In genomic region chr3:132038198-132038825, GRCh38 we compare ENCODE assay signal across 7 cellular contexts. TPM values are rescaled to one million over a fixed set of nuclear protein-coding genes. Genes with fewer than 3 reads are reported as not detected.
A peak's percentile ranks its signal among the peaks of the same experiment; 100 is the strongest.
DNase-seq lines count a peak whose midpoint lies in the region; FAIRE-seq and TF ChIP-seq lines count a peak whose summit lies in the region.

No MANE protein-coding gene starts in this region.

- no peaks in the 10 kb centered on the region for H3K9me3 ChIP-seq in neural cell (ENCODE audit: low read length)

- no peaks in the 10 kb centered on the region for H3F3A ChIP-seq in neural cell (ENCODE audit: insufficient read depth, low read length, poor library complexity, severe bottlenecking)

- H4K20me1 ChIP-seq in neural cell (ENCODE audit: insufficient read depth): no peaks in the 10 kb centered on the region

- H2AFZ ChIP-seq in neural cell (ENCODE audit: low read depth, low read length): no peak overlapping the region

- H3K36me3 ChIP-seq in neural cell (ENCODE audit: insufficient read depth, low read length): no peaks in the 10 kb centered on the region

- no peak overlapping the region for H3K4me2 ChIP-seq in neural cell (ENCODE audit: low read length)

- DNase-seq in NCI-H1436 treated with DMSO at 0.1 percent for 48 hours (lab: John Stamatoyannopoulos, UW) (peak; percentile 36), astrocyte of the spinal cord (ENCODE audit: low read depth, low spot score) (peak; percentile 44), medulla oblongata (ENCODE audit: extremely low spot score) (no peak), GM19239 (ENCODE audit: insufficient read length, low spot score) (no peak), SKM-1 (lab: John Stamatoyannopoulos, UW; ENCODE audit: unreplicated experiment) (no peak)

- H3K4me3 ChIP-seq in GM12875 (ENCODE audit: low read depth, low read length): no peak overlapping the region
- H3K4me3 ChIP-seq in astrocyte of the spinal cord (ENCODE audit: low read depth, low read length): no peak overlapping the region
- H3K4me3 ChIP-seq in neural cell (ENCODE audit: low read length): no peak overlapping the region

- H3K79me2 ChIP-seq in neural cell (replicated peaks; ENCODE audit: insufficient read depth, low read length): no peaks in the 10 kb centered on the region

- in situ Hi-C loops in astrocyte of the spinal cord (cut with HindIII; ENCODE audit: low sequenced_read_pairs): no loop called here

- H3K27me3 ChIP-seq in neural cell (ENCODE audit: insufficient read depth, low read depth, low read length): peaks cover 44% of the 10 kb centered on the region

- TF ChIP-seq CTCF in GM12875 (IDR thresholded peaks at IDR 0.05; ENCODE audit: borderline replicate concordance, insufficient read depth, low read depth, low read length): peak; percentile 47; the same call in 1 of the 2 replicates
- TF ChIP-seq CTCF in astrocyte of the spinal cord (IDR thresholded peaks at IDR 0.05; ENCODE audit: low read depth, low read length): peak; percentile 75
- TF ChIP-seq CTCF in neural cell (IDR thresholded peaks at IDR 0.05; ENCODE audit: poor library complexity, severe bottlenecking): peak; percentile 88

- FAIRE-seq in GM19239 (lab: Jason Lieb, UNC): no peak

- H3K9me2 ChIP-seq in neural cell (ENCODE audit: insufficient read depth, low read length): no peaks in the 10 kb centered on the region

- no peak overlapping the region for H3K9ac ChIP-seq in neural cell (ENCODE audit: low read length)

- no peak overlapping the region for H3K27ac ChIP-seq in neural cell (ENCODE audit: low read length)

- no peak for TF ChIP-seq EP300 in neural cell (conservative IDR thresholded peaks at IDR 0.05; ENCODE audit: poor library complexity, severe bottlenecking)

- peak; percentile 83 for TF ChIP-seq RAD21 in neural cell (conservative IDR thresholded peaks at IDR 0.05)

TF ChIP-seq in neural cell, 6 proteins besides CTCF, POLR2A, EP300 and RAD21:
- TF ChIP-seq REST (IDR thresholded peaks at IDR 0.05; ENCODE audit: borderline replicate concordance): no peak
- TF ChIP-seq TAF1 (IDR thresholded peaks at IDR 0.05; ENCODE audit: low read depth): no peak
- TF ChIP-seq POLR2AphosphoS5 (IDR thresholded peaks at IDR 0.05): no peak
- no peak for TF ChIP-seq EZH2 (IDR thresholded peaks at IDR 0.05; ENCODE audit: borderline replicate concordance, insufficient read depth, low read length, poor library complexity, severe bottlenecking)
- no peak for TF ChIP-seq MXI1 (conservative IDR thresholded peaks at IDR 0.05; ENCODE audit: poor library complexity, severe bottlenecking)
- peak; percentile 86 for TF ChIP-seq SMC3 (conservative IDR thresholded peaks at IDR 0.05; ENCODE audit: poor library complexity)

RNA-seq across cellular contexts. Expression of gene CPNE4, which starts 3.5 kb away (rescaled TPM):
- 0.12 and 0.59 TPM in 2 replicates for polyA plus RNA-seq in neural cell
- 0.97 and 1.0 TPM in 2 replicates for polyA minus RNA-seq in neural cell

Comparison
In these comparisons a context has a peak if more than half of its experiments do, and no peak if none do; other contexts are left out.
1. DNase-seq: peak in NCI-H1436 treated with DMSO at 0.1 percent for 48 hours (single experiment) and astrocyte of the spinal cord (single experiment); none in medulla oblongata (single experiment), GM19239 (single experiment) and SKM-1 (single experiment).
2. Peak in every context shown above with its lines, with median percentiles within 50 percentile points of each other: CTCF ChIP-seq.